31 cellular contexts compared by ENCODE assay signal in genomic region chr13:52597676-52598075, GRCh38.
"Had no signal": no experiment of that assay in that cellular context is flagged by ENCODE, and none has a peak within 500 bp of the region (broad histone marks: within the 10 kb centered on the region; RNA-seq: fewer than 3 reads in every experiment).

No MANE protein-coding gene starts in this region.

- H3K27me3 ChIP-seq: ascending aorta had no signal

- DNase-seq: activated CD4-positive, alpha-beta memory T cell treated with anti-CD3 and anti-CD28 coated beads, Interleukin-2, amount 10 ng/mL, durations not matched to agents 7 days and 5 days; activated CD4-positive, alpha-beta T cell treated with anti-CD3 and anti-CD28 coated beads for 1 hour; activated CD4-positive, alpha-beta T cell treated with anti-CD3 and anti-CD28 coated beads for 36 hours; activated CD4-positive, alpha-beta T cell treated with anti-CD3 and anti-CD28 coated beads for 48 hours; activated CD4-positive, alpha-beta T cell treated with anti-CD3 and anti-CD28 coated beads, Interleukin-2, amount 10 ng/mL, durations not matched to agents 7 days and 5 days; activated CD4-positive, alpha-beta T cell treated with anti-CD3 and anti-CD28 coated beads, Interleukin-2, amount 50 U/mL, for 48 hours; activated CD4-positive, CD25-positive, alpha-beta regulatory T cell; activated CD8-positive, alpha-beta memory T cell treated with anti-CD3 and anti-CD28 coated beads for 24 hours; activated CD8-positive, alpha-beta memory T cell treated with anti-CD3 and anti-CD28 coated beads, Interleukin-2, amount 10 ng/mL, durations not matched to agents 7 days and 5 days; activated CD8-positive, alpha-beta memory T cell treated with anti-CD3 and anti-CD28 coated beads, Interleukin-2, amount 50 U/mL, for 48 hours; activated CD8-positive, alpha-beta T cell treated with anti-CD3 and anti-CD28 coated beads, Interleukin-2, amount 10 ng/mL, durations not matched to agents 7 days and 5 days; activated effector memory CD4-positive, alpha-beta T cell treated with Interleukin-2 at 50 U/mL for 16 hours; activated gamma-delta T cell; activated naive CD4-positive, alpha-beta T cell treated with anti-CD3 and anti-CD28 coated beads, Interleukin-2, amount 10 ng/mL, durations not matched to agents 7 days and 5 days; activated naive CD4-positive, alpha-beta T cell treated with Interleukin-2 at 50 U/mL for 16 hours; activated naive CD8-positive, alpha-beta T cell treated with anti-CD3 and anti-CD28 coated beads, Interleukin-2, amount 10 ng/mL, durations not matched to agents 7 days and 5 days; activated naive CD8-positive, alpha-beta T cell treated with anti-CD3 and anti-CD28 coated beads, Interleukin-2, amount 50 U/mL, for 24 hours; activated T-cell treated with anti-CD3 and anti-CD28 coated beads, Interleukin-2, amount 50 U/mL, for 24 hours; activated T-cell treated with anti-CD3 and anti-CD28 coated beads, Interleukin-2, amount 50 U/mL, for 48 hours; amygdala; anterior cingulate cortex; caudate nucleus; cerebellar nuclear complex; T-helper 1 cell; T-helper 2 cell; T-helper 9 cell; WERI-Rb-1 had no signal

- H3K27ac ChIP-seq: cardiac muscle cell, WERI-Rb-1 had no signal

- H3K9me3 ChIP-seq: ascending aorta had no signal

- H3K4me3 ChIP-seq: ascending aorta, cardiac muscle cell had no signal

- ATAC-seq: activated CD4-positive, alpha-beta T cell treated with anti-CD3 and anti-CD28 coated beads for 36 hours; activated CD4-positive, CD25-positive, alpha-beta regulatory T cell treated with anti-CD3 and anti-CD28 coated beads, Interleukin-2, amount 50 U/mL, for 24 hours; activated CD8-positive, alpha-beta memory T cell treated with anti-CD3 and anti-CD28 coated beads, Interleukin-2, amount 10 ng/mL, durations not matched to agents 7 days and 5 days; activated CD8-positive, alpha-beta T cell treated with anti-CD3 and anti-CD28 coated beads, Interleukin-2, amount 10 ng/mL, durations not matched to agents 7 days and 5 days; activated naive CD8-positive, alpha-beta T cell treated with anti-CD3 and anti-CD28 coated beads, Interleukin-2, amount 50 U/mL, for 24 hours; WTC11 had no signal

- H3K36me3 ChIP-seq: ascending aorta, cardiac muscle cell, WERI-Rb-1 had no signal
